ENCODE assay signal across 8 cellular contexts in the genomic region with DNA sequence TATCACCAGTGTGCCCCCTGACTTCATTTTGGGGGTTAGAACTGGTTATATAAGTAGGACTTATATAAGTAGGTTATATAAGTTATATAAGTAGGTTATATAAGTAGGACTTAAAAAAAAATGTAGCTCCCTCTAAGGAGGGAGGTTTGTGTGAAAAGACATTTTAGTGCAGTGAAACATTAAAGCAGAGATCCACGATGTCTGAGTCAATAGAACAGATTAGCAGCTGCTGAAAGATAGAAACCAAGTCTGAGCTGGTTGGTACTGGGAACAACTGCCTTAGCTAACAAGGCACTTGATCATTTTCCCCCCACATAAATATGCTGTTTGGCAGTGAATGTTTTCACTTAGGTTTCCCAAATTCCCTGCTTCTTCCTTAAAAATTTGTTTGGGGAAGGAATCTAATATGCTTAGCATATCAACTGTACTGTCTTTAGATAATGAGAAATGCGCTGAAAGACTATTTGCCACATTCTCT. TPM values are rescaled to one million over a fixed set of nuclear protein-coding genes. Genes with fewer than 3 reads are reported as not detected.
A peak's percentile ranks its signal among the peaks of the same experiment; 100 is the strongest.
DNase-seq lines count a peak whose midpoint lies in the region; ATAC-seq lines count a peak whose summit lies in the region.

No MANE protein-coding gene starts in this region.

- intact Hi-C loops in left colon (cut with DNase I, micrococcal nuclease), result no loop called here

- peaks cover 5 to 10% of the 10 kb centered on the region in 2 donors for H3K36me3 Mint-ChIP-seq in naive B cell

- peak overlapping the region; percentile 94 to 99 (median 98) for H3K4me3 Mint-ChIP-seq in naive B cell

- DNase-seq in EL, result peak; percentile 37
- DNase-seq in NAMALWA (ENCODE audit: low spot score), result peak; percentile 45
- DNase-seq in cerebellar cortex (ENCODE audit: low spot score), result peak; percentile 34
- no peak for DNase-seq in naive B cell
- no peak for DNase-seq in activated effector memory CD4-positive, alpha-beta T cell treated with Interleukin-2 at 50 U/mL for 16 hours
- no peak for DNase-seq in left colon

- peaks cover 0 to 4% (median 0%) of the 10 kb centered on the region in 3 donors for H3K27me3 Mint-ChIP-seq in naive B cell

- peak overlapping the region in 5 of 6 donors; percentile 96 to 99 (median 97) for H3K27ac Mint-ChIP-seq in naive B cell

- no peaks in the 10 kb centered on the region for H3K9me3 Mint-ChIP-seq in naive B cell

- H3K4me1 Mint-ChIP-seq in naive B cell, result peaks cover 32 to 43% (median 36%) of the 10 kb centered on the region in 3 donors

- ATAC-seq in naive B cell (ENCODE audit: low read depth in 2 of 2) (no peak), GM19467 (IDR thresholded peaks at IDR 0.05; ENCODE audit: unreplicated experiment) (no peak), left colon (no peak), GM18909 (IDR thresholded peaks at IDR 0.05; ENCODE audit: poor library complexity, unreplicated experiment) (no peak)

RNA-seq across cellular contexts. Expression of a gene that starts 2.1 kb away (rescaled TPM):
- polyA plus RNA-seq in naive B cell (ENCODE audit: low read depth in 6 of 6), result 1,000 to 10,000 TPM; 1,253 to 2,336 (median 2,081) TPM
- total RNA-seq in left colon, result 100 to 1,000 TPM; 733 to 792 TPM

RNA-seq across cellular contexts. Expression of a gene that starts 13.9 kb away (rescaled TPM):
- 10 to 100 TPM; 24.8 to 58.4 (median 30.7) TPM for polyA plus RNA-seq in naive B cell (ENCODE audit: low read depth in 6 of 6)
- total RNA-seq in left colon, result 10 to 100 TPM; 13.4 to 17.1 TPM

RNA-seq across cellular contexts. Expression of a gene that starts 54.6 kb away (rescaled TPM):
- polyA plus RNA-seq in naive B cell (ENCODE audit: low read depth in 6 of 6), result 10 to 100 TPM; 41.0 to 69.4 (median 56.6) TPM
- 1 to 10 TPM in 1 of 2 donors, under 1 TPM in 1; 0.95 to 1.1 TPM for total RNA-seq in left colon

Comparison
In these comparisons a context has a peak if more than half of its experiments do, and no peak if none do; other contexts are left out.
1. DNase-seq: peak in EL (single experiment), NAMALWA (single experiment) and cerebellar cortex (single experiment); none in naive B cell (single experiment), activated effector memory CD4-positive, alpha-beta T cell treated with Interleukin-2 at 50 U/mL for 16 hours (single experiment) and left colon (0 of 2).